3 cellular contexts compared by ENCODE assay signal in genomic region chr1:886760-887159, GRCh38. TPM values are rescaled to one million over a fixed set of nuclear protein-coding genes. Genes with fewer than 3 reads are reported as not detected.
"Had no signal": no experiment of that assay in that cellular context is flagged by ENCODE, and none has a peak within 500 bp of the region (broad histone marks: within the 10 kb centered on the region; RNA-seq: fewer than 3 reads in every experiment).

No MANE protein-coding gene starts in this region.

- ATAC-seq: GM12878 had no signal

- H3K4me3 ChIP-seq: GM12878 had no signal

- DNase-seq: GDM1, GF-D8 had no signal

RNA-seq across cellular contexts. Expression of gene SAMD11, which starts 37.0 kb away (rescaled TPM):
- total RNA-seq: GM12878 had no signal
